13 cellular contexts compared by ENCODE assay signal in genomic region chr19:42850981-42851717, GRCh38. TPM values are rescaled to one million over a fixed set of nuclear protein-coding genes. Genes with fewer than 3 reads are reported as not detected.
DNase-seq lines count a peak whose midpoint lies in the region; ATAC-seq and TF ChIP-seq lines count a peak whose summit lies in the region.
"Had no signal": no experiment of that assay in that cellular context is flagged by ENCODE, and none has a peak within 500 bp of the region (broad histone marks: within the 10 kb centered on the region; RNA-seq: fewer than 3 reads in every experiment).

No MANE protein-coding gene starts in this region.

- ATAC-seq in HG03442 (IDR thresholded peaks at IDR 0.05; ENCODE audit: unreplicated experiment) (no peak), HG03025 (IDR thresholded peaks at IDR 0.05; ENCODE audit: low FRiP score, unreplicated experiment) (no peak)
- ATAC-seq: activated naive CD8-positive, alpha-beta T cell treated with anti-CD3 and anti-CD28 coated beads, Interleukin-2, amount 50 U/mL, for 24 hours had no signal

- POLR2A ChIA-PET in AG04449 (lab: Yijun Ruan, JAX) = no interaction called here
- POLR2A ChIA-PET in CD8-positive, alpha-beta memory T cell (lab: Charles Lee) = no interaction called here

- no peak overlapping the region for H3K27ac ChIP-seq in CD8-positive, alpha-beta memory T cell (ENCODE audit: low read depth, low read length)

- no peak overlapping the region for H3K4me3 ChIP-seq in AG04449 (ENCODE audit: low read depth, low read length)
- no peak overlapping the region for H3K4me3 ChIP-seq in CD8-positive, alpha-beta memory T cell (ENCODE audit: low read length)

- CTCF ChIA-PET in AG04449 (lab: Yijun Ruan, JAX) = interaction anchor here (1.9 kb wide), 1 partner anchor 11 kb away, joined by 3 read pairs; no protein-coding TSS in a partner anchor
- CTCF ChIA-PET in CD8-positive, alpha-beta memory T cell (lab: Charles Lee) = interaction anchor here (0.7 kb wide), 1 partner anchor 34 kb away, joined by 3 read pairs; no protein-coding TSS in a partner anchor

- H3K4me1 ChIP-seq in CD8-positive, alpha-beta memory T cell (ENCODE audit: insufficient read depth, low read length) = no peaks in the 10 kb centered on the region

- H3K9me3 ChIP-seq in CD8-positive, alpha-beta memory T cell (ENCODE audit: low read length) = no peaks in the 10 kb centered on the region

- peaks cover 5 to 10% of the 10 kb centered on the region in 2 donors for H3K27me3 Mint-ChIP-seq in CD8-positive, alpha-beta memory T cell

- no peaks in the 10 kb centered on the region for H3K36me3 ChIP-seq in CD8-positive, alpha-beta memory T cell (ENCODE audit: insufficient read depth, low read length)

- no peak for TF ChIP-seq CTCF in AG04449 (IDR thresholded peaks at IDR 0.05; ENCODE audit: insufficient read depth, low read length, missing control alignments)

- H3K27ac Mint-ChIP-seq in CD8-positive, alpha-beta memory T cell = no peak overlapping the region
- H3K27ac Mint-ChIP-seq: activated naive CD8-positive, alpha-beta T cell treated with anti-CD3 and anti-CD28 coated beads, Interleukin-2, amount 50 U/mL, for 24 hours; CD4-positive, CD25-positive, alpha-beta regulatory T cell had no signal

- peak; percentile 95 for DNase-seq in AG04449 (ENCODE audit: low read depth, low spot score)
- DNase-seq in LHCN-M2 (ENCODE audit: low read depth) = peak; percentile 88
- peak; percentile 8 for DNase-seq in cerebellum (ENCODE audit: low spot score)
- DNase-seq in kidney glomerular epithelial cell (lab: John Stamatoyannopoulos, UW) = peak; percentile 91
- no peak for DNase-seq in CD8-positive, alpha-beta memory T cell
- no peak for DNase-seq in D341Med (ENCODE audit: low spot score)
- DNase-seq: activated naive CD8-positive, alpha-beta T cell treated with anti-CD3 and anti-CD28 coated beads, Interleukin-2, amount 50 U/mL, for 24 hours; CD4-positive, CD25-positive, alpha-beta regulatory T cell; islet precursor cell; NCI-H2029; stimulated activated CD4-positive, alpha-beta T cell treated with anti-CD3 and anti-CD28 coated beads, Interleukin-4, amount 100 ng/mL, for 24 hours had no signal

- no peaks in the 10 kb centered on the region for H3K4me1 Mint-ChIP-seq in CD8-positive, alpha-beta memory T cell
- H3K4me1 Mint-ChIP-seq: activated naive CD8-positive, alpha-beta T cell treated with anti-CD3 and anti-CD28 coated beads, Interleukin-2, amount 50 U/mL, for 24 hours; CD4-positive, CD25-positive, alpha-beta regulatory T cell had no signal

- H3K4me3 Mint-ChIP-seq in CD8-positive, alpha-beta memory T cell = no peak overlapping the region
- H3K4me3 Mint-ChIP-seq: activated naive CD8-positive, alpha-beta T cell treated with anti-CD3 and anti-CD28 coated beads, Interleukin-2, amount 50 U/mL, for 24 hours had no signal

- no peaks in the 10 kb centered on the region for H3K36me3 Mint-ChIP-seq in CD8-positive, alpha-beta memory T cell
- H3K36me3 Mint-ChIP-seq: CD4-positive, CD25-positive, alpha-beta regulatory T cell had no signal

- no peaks in the 10 kb centered on the region for H3K9me3 Mint-ChIP-seq in CD8-positive, alpha-beta memory T cell
- H3K9me3 Mint-ChIP-seq: activated naive CD8-positive, alpha-beta T cell treated with anti-CD3 and anti-CD28 coated beads, Interleukin-2, amount 50 U/mL, for 24 hours had no signal

- no peaks in the 10 kb centered on the region for H3K27me3 ChIP-seq in CD8-positive, alpha-beta memory T cell (ENCODE audit: insufficient read depth, low read length, poor library complexity, severe bottlenecking)

RNA-seq across cellular contexts. Expression of gene PSG1, which starts 28.4 kb away (rescaled TPM):
- total RNA-seq in LHCN-M2 (2014; rRNA removed) = 0.13 and 1.4 TPM in 2 replicates
- 1.1 TPM for polyA plus RNA-seq in LHCN-M2 (2012)
- 0.18 TPM for total RNA-seq in cerebellum
- not detected for total RNA-seq in CD8-positive, alpha-beta memory T cell
- not detected for polyA plus RNA-seq in CD8-positive, alpha-beta memory T cell
- polyA plus RNA-seq: CD4-positive, CD25-positive, alpha-beta regulatory T cell had no signal

Comparison
In these comparisons a context has a peak if more than half of its experiments do, and no peak if none do; other contexts are left out.
1. DNase-seq: peak in AG04449 (single experiment), LHCN-M2 (single experiment), cerebellum (single experiment) and kidney glomerular epithelial cell (single experiment); none in CD8-positive, alpha-beta memory T cell (0 of 5) and D341Med (single experiment).